7 cellular contexts compared by ENCODE assay signal in genomic region chr16:67415872-67416793, GRCh38. TPM values are rescaled to one million over a fixed set of nuclear protein-coding genes. Genes with fewer than 3 reads are reported as not detected.
DNase-seq lines count a peak whose midpoint lies in the region; ATAC-seq and TF ChIP-seq lines count a peak whose summit lies in the region.

A gene with protein sequence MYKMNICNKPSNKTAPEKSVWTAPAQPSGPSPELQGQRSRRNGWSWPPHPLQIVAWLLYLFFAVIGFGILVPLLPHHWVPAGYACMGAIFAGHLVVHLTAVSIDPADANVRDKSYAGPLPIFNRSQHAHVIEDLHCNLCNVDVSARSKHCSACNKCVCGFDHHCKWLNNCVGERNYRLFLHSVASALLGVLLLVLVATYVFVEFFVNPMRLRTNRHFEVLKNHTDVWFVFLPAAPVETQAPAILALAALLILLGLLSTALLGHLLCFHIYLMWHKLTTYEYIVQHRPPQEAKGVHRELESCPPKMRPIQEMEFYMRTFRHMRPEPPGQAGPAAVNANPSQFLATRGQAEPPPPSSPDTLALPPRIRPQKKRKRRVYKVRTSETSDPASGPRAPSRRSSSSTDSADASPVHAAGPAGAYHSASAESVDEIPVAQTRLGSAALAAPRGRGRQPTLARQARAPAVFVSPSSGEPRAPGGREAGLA (minus strand): TSS chr16:67416477. CDS start chr16:67407775, 8,702 bp downstream.

- TF ChIP-seq CTCF in GM12874 (IDR thresholded peaks at IDR 0.05; ENCODE audit: insufficient read depth, low read depth, low read length): peak; percentile 72
- peak; percentile 69 for TF ChIP-seq CTCF in type B pancreatic cell (conservative IDR thresholded peaks at IDR 0.05)

- H3K4me3 Mint-ChIP-seq in type B pancreatic cell: peak within 1 kb of the TSS; percentile 91

- H3K27me3 Mint-ChIP-seq in type B pancreatic cell: no peaks in the 10 kb centered on the region

- H3K9me3 Mint-ChIP-seq in activated naive CD4-positive, alpha-beta T cell treated with anti-CD3 and anti-CD28 coated beads, Interleukin-2, amount 50 U/mL, for 72 hours: no peaks in the 10 kb centered on the region
- no peaks in the 10 kb centered on the region for H3K9me3 Mint-ChIP-seq in type B pancreatic cell

- peak; percentile 17 to 29 for DNase-seq in NOMO-1 (lab: John Stamatoyannopoulos, UW; ENCODE audit: unreplicated experiment in 2 of 2)
- DNase-seq in activated naive CD4-positive, alpha-beta T cell treated with anti-CD3 and anti-CD28 coated beads, Interleukin-2, amount 50 U/mL, for 72 hours (ENCODE audit: low spot score in 2 of 2): peak; percentile 68 to 76
- no peak for DNase-seq in glomerular endothelial cell (ENCODE audit: extremely low read depth, low read depth, low spot score)
- DNase-seq in type B pancreatic cell (ENCODE audit: extremely low spot score, unreplicated experiment): peak; percentile 90

- H3K4me1 ChIP-seq in neuron (ENCODE audit: insufficient read depth, low read length): peaks cover 2% of the 10 kb centered on the region

- H3K9me3 ChIP-seq in neuron (ENCODE audit: low read length): no peaks in the 10 kb centered on the region

- H3K27ac Mint-ChIP-seq in activated naive CD4-positive, alpha-beta T cell treated with anti-CD3 and anti-CD28 coated beads, Interleukin-2, amount 50 U/mL, for 72 hours: peak within 1 kb of the TSS; percentile 58 to 75
- peak within 1 kb of the TSS; percentile 84 for H3K27ac Mint-ChIP-seq in type B pancreatic cell

- peak; percentile 77 for ATAC-seq in HG02798 (IDR thresholded peaks at IDR 0.05; ENCODE audit: poor library complexity, unreplicated experiment)
- peak; percentile 92 to 96 for ATAC-seq in activated naive CD4-positive, alpha-beta T cell treated with anti-CD3 and anti-CD28 coated beads, Interleukin-2, amount 50 U/mL, for 72 hours

- peak within 1 kb of the TSS; percentile 65 for H3K4me3 ChIP-seq in neuron (ENCODE audit: low read length)

- peaks cover 0 to 5% of the 10 kb centered on the region in 2 donors for H3K36me3 Mint-ChIP-seq in activated naive CD4-positive, alpha-beta T cell treated with anti-CD3 and anti-CD28 coated beads, Interleukin-2, amount 50 U/mL, for 72 hours
- H3K36me3 Mint-ChIP-seq in type B pancreatic cell: no peaks in the 10 kb centered on the region

- H3K4me1 Mint-ChIP-seq in type B pancreatic cell (ENCODE audit: unreplicated experiment): peaks cover 36% of the 10 kb centered on the region

- H3K36me3 ChIP-seq in neuron (ENCODE audit: insufficient read depth, low read length): no peaks in the 10 kb centered on the region

- H2AFZ ChIP-seq in neuron (ENCODE audit: low read depth, low read length): peak within 1 kb of the TSS; percentile 70

- no peaks in the 10 kb centered on the region for H3K27me3 ChIP-seq in neuron (ENCODE audit: insufficient read depth, low read length)

RNA-seq across cellular contexts. Expression of the gene that starts here (rescaled TPM):
- 1 to 10 TPM in 1 of 2 donors, under 1 TPM in 1; 0.23 to 2.4 TPM for total RNA-seq in activated naive CD4-positive, alpha-beta T cell treated with anti-CD3 and anti-CD28 coated beads, Interleukin-2, amount 50 U/mL, for 72 hours
- total RNA-seq in glomerular endothelial cell (18.3 and 23.7 TPM in 2 replicates), type B pancreatic cell (ENCODE audit: low replicate concordance) (10.1 and 11.3 TPM in 2 replicates)
